Comparison of ENCODE assay signal across 35 cellular contexts in genomic region chr4:129059028-129059427, GRCh38.
"Had no signal": no experiment of that assay in that cellular context is flagged by ENCODE, and none has a peak within 500 bp of the region (broad histone marks: within the 10 kb centered on the region; RNA-seq: fewer than 3 reads in every experiment).

No MANE protein-coding gene starts in this region.

- H3K4me3 ChIP-seq: adrenal gland, body of pancreas, breast epithelium had no signal

- H3K36me3 ChIP-seq: adrenal gland, breast epithelium had no signal

- H3K4me1 ChIP-seq: adrenal gland, body of pancreas, breast epithelium had no signal

- ATAC-seq: activated CD8-positive, alpha-beta T cell treated with anti-CD3 and anti-CD28 coated beads for 36 hours; activated naive CD4-positive, alpha-beta T cell treated with anti-CD3 and anti-CD28 coated beads, Interleukin-2, amount 50 U/mL, for 72 hours; activated T-cell treated with anti-CD3 and anti-CD28 coated beads, Interleukin-2, amount 50 U/mL, for 4 hours; activated T-cell treated with anti-CD3 and anti-CD28 coated beads, Interleukin-2, amount 50 U/mL, for 72 hours; activated T-helper 17 cell treated with anti-CD3 and anti-CD28 coated beads, Interleukin-2, amount 50 U/mL, for 72 hours; body of pancreas had no signal

- H3K4me3 Mint-ChIP-seq: activated B cell treated with CpG ODN at 0.5 μM for 24 hours; activated CD4-positive, alpha-beta memory T cell treated with anti-CD3 and anti-CD28 coated beads for 36 hours; activated CD4-positive, alpha-beta T cell treated with anti-CD3 and anti-CD28 coated beads, Interleukin-2, amount 10 ng/mL, durations not matched to agents 24 days and 14 days; activated CD8-positive, alpha-beta T cell treated with anti-CD3 and anti-CD28 coated beads for 36 hours; activated naive CD4-positive, alpha-beta T cell treated with anti-CD3 and anti-CD28 coated beads for 36 hours; activated naive CD8-positive, alpha-beta T cell treated with anti-CD3 and anti-CD28 coated beads for 36 hours; activated T-cell treated with anti-CD3 and anti-CD28 coated beads, Interleukin-2, amount 50 U/mL, for 4 hours; activated T-cell treated with anti-CD3 and anti-CD28 coated beads, Interleukin-2, amount 50 U/mL, for 72 hours; activated T-helper 1 cell treated with anti-CD3 and anti-CD28 coated beads, Interleukin-12 subunit alpha, Interleukin-12 subunit beta, Interleukin-2, Interleukin-4 antibody, amounts not matched to agents 30 ng/mL and 10 ng/mL and 1 ng/mL, durations not matched to agents 14 hours and 24 hours and 36 hours; activated T-helper 17 cell treated with anti-CD3 and anti-CD28 coated beads, Interleukin-2, amount 50 U/mL, for 72 hours; T-helper 1 cell treated with Interleukin-12 subunit alpha and Interleukin-12 subunit beta and Interleukin-4 antibody, amounts not matched to agents 30 μg/mL and 1 μg/mL, for 36 hours; T-helper 2 cell treated with Interferon-gamma antibody and Interleukin-4, amounts not matched to agents 5 μg/mL and 100 μg/mL, for 36 hours had no signal

- DNase-seq: activated B cell treated with CpG ODN at 0.5 μM for 24 hours; activated CD4-positive, alpha-beta memory T cell treated with anti-CD3 and anti-CD28 coated beads for 36 hours; activated CD4-positive, alpha-beta T cell treated with anti-CD3 and anti-CD28 coated beads for 4 hours; activated CD4-positive, alpha-beta T cell treated with anti-CD3 and anti-CD28 coated beads, Interleukin-2, amount 10 ng/mL, durations not matched to agents 24 days and 14 days; activated CD4-positive, alpha-beta T cell treated with anti-CD3 and anti-CD28 coated beads, Interleukin-2, amount 50 U/mL, for 1 hour; activated CD4-positive, alpha-beta T cell treated with anti-CD3 and anti-CD28 coated beads, Interleukin-2, amount 50 U/mL, for 4 hours; activated CD4-positive, CD25-positive, alpha-beta regulatory T cell treated with anti-CD3 and anti-CD28 coated beads, Interleukin-2, amount 50 U/mL, for 72 hours; activated CD8-positive, alpha-beta memory T cell treated with anti-CD3 and anti-CD28 coated beads, Interleukin-2, amount 50 U/mL, for 4 hours; activated CD8-positive, alpha-beta T cell treated with anti-CD3 and anti-CD28 coated beads for 36 hours; activated effector memory CD4-positive, alpha-beta T cell treated with anti-CD3 and anti-CD28 coated beads, Interleukin-2, amount 50 U/mL, for 16 hours; activated gamma-delta T cell treated with Interleukin-2 at 50 U/mL for 16 hours; activated naive CD4-positive, alpha-beta T cell; activated naive CD4-positive, alpha-beta T cell treated with anti-CD3 and anti-CD28 coated beads for 36 hours; activated naive CD4-positive, alpha-beta T cell treated with anti-CD3 and anti-CD28 coated beads, Interleukin-2, amount 50 U/mL, for 16 hours; activated naive CD8-positive, alpha-beta T cell treated with anti-CD3 and anti-CD28 coated beads for 36 hours; activated T-cell treated with anti-CD3 and anti-CD28 coated beads for 4 hours; activated T-cell treated with anti-CD3 and anti-CD28 coated beads, Interleukin-2, amount 50 U/mL, for 1 hour; activated T-cell treated with anti-CD3 and anti-CD28 coated beads, Interleukin-2, amount 50 U/mL, for 4 hours; activated T-cell treated with anti-CD3 and anti-CD28 coated beads, Interleukin-2, amount 50 U/mL, for 72 hours; adrenal gland; amniotic stem cell; aorta; body of pancreas; brain microvascular endothelial cell; central memory CD4-positive, alpha-beta T cell; T-helper 1 cell; T-helper 2 cell; T-helper 9 cell had no signal

- H3K4me1 Mint-ChIP-seq: activated B cell treated with CpG ODN at 0.5 μM for 24 hours; activated CD4-positive, alpha-beta T cell treated with anti-CD3 and anti-CD28 coated beads, Interleukin-2, amount 10 ng/mL, durations not matched to agents 24 days and 14 days; activated naive CD8-positive, alpha-beta T cell treated with anti-CD3 and anti-CD28 coated beads for 36 hours; activated T-helper 17 cell treated with anti-CD3 and anti-CD28 coated beads, Interleukin-2, amount 50 U/mL, for 72 hours had no signal

- H3K27ac ChIP-seq: adrenal gland, body of pancreas, brain microvascular endothelial cell, breast epithelium, VCaP had no signal

- H3K27me3 Mint-ChIP-seq: activated B cell treated with CpG ODN at 0.5 μM for 24 hours; activated CD4-positive, alpha-beta memory T cell treated with anti-CD3 and anti-CD28 coated beads for 36 hours; activated CD4-positive, alpha-beta T cell treated with anti-CD3 and anti-CD28 coated beads, Interleukin-2, amount 10 ng/mL, durations not matched to agents 24 days and 14 days; activated CD8-positive, alpha-beta T cell treated with anti-CD3 and anti-CD28 coated beads for 36 hours; activated naive CD8-positive, alpha-beta T cell treated with anti-CD3 and anti-CD28 coated beads for 36 hours; activated T-helper 17 cell treated with anti-CD3 and anti-CD28 coated beads, Interleukin-2, amount 50 U/mL, for 72 hours had no signal

- H3K27me3 ChIP-seq: adrenal gland, body of pancreas, brain microvascular endothelial cell, breast epithelium had no signal

- H3K27ac Mint-ChIP-seq: activated B cell treated with CpG ODN at 0.5 μM for 24 hours; activated CD4-positive, alpha-beta memory T cell treated with anti-CD3 and anti-CD28 coated beads for 36 hours; activated CD4-positive, alpha-beta T cell treated with anti-CD3 and anti-CD28 coated beads, Interleukin-2, amount 10 ng/mL, durations not matched to agents 24 days and 14 days; activated CD8-positive, alpha-beta T cell treated with anti-CD3 and anti-CD28 coated beads for 36 hours; activated naive CD4-positive, alpha-beta T cell treated with anti-CD3 and anti-CD28 coated beads for 36 hours; activated naive CD4-positive, alpha-beta T cell treated with anti-CD3 and anti-CD28 coated beads, Interleukin-2, amount 50 U/mL, for 72 hours; activated naive CD8-positive, alpha-beta T cell treated with anti-CD3 and anti-CD28 coated beads for 36 hours; activated T-cell treated with anti-CD3 and anti-CD28 coated beads, Interleukin-2, amount 50 U/mL, for 72 hours; activated T-helper 1 cell treated with anti-CD3 and anti-CD28 coated beads, Interleukin-12 subunit alpha, Interleukin-12 subunit beta, Interleukin-2, Interleukin-4 antibody, amounts not matched to agents 30 ng/mL and 10 ng/mL and 1 ng/mL, durations not matched to agents 14 hours and 24 hours and 36 hours; activated T-helper 17 cell treated with anti-CD3 and anti-CD28 coated beads, Interleukin-2, amount 50 U/mL, for 72 hours; T-helper 1 cell treated with Interleukin-12 subunit alpha and Interleukin-12 subunit beta and Interleukin-4 antibody, amounts not matched to agents 30 μg/mL and 1 μg/mL, for 36 hours; T-helper 2 cell treated with Interferon-gamma antibody and Interleukin-4, amounts not matched to agents 5 μg/mL and 100 μg/mL, for 36 hours had no signal
